1 cellular context compared by ENCODE assay signal in the genomic region with DNA sequence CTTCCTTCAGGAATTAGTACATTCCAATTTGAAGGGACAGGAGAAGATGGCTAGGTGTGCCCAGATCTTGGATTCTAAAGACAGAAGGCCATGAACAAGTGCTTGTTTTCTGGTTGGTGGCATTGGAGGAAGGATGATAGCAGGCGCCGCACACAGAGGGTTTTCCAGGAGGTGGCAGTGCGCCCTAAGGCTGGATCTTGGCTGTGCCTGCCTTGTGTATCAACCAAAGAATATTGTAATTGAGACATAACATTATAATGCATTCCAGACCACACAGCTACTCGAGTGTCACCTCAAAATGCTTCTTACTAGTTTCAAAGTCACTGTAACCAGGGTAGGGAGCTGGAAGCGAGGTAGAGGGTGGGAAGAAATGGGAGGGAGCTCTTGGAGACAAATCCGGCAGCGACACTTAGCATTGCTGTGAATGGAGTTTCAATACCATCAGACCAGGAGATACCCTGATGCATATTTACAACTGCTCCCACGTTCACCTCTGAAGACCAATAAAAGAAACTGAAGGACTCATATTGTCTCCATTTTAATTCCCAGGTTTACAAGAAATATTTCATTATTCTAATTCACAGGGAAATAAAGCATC.
TF ChIP-seq lines count a peak whose summit lies in the region.

No MANE protein-coding gene starts in this region.

TF ChIP-seq in GM23338, 12 proteins besides CTCF, POLR2A, EP300 and RAD21 (continued from another document):
- no peak for TF ChIP-seq ETS1 (IDR thresholded peaks at IDR 0.05)
TF ChIP-seq in GM23338: peak in this region for 0.
